22 cellular contexts compared by ENCODE assay signal in genomic region chr15:70375586-70375985, GRCh38.
DNase-seq lines count a peak whose midpoint lies in the region; ATAC-seq and TF ChIP-seq lines count a peak whose summit lies in the region.
"Had no signal": no experiment of that assay in that cellular context is flagged by ENCODE, and none has a peak within 500 bp of the region (broad histone marks: within the 10 kb centered on the region; RNA-seq: fewer than 3 reads in every experiment).

No MANE protein-coding gene starts in this region.

- in situ Hi-C loops in ACHN (cut with HindIII; ENCODE audit: low pct_ligation_motif_present, low pct_unique_long_range_greater_than_20kb, low sequenced_read_pairs): no loop called here

- CTCF ChIA-PET in WTC11 (lab: Charles Lee): interaction anchor here (0.5 to 3.5 kb wide), 5 partner anchors 13 to 910 kb away, joined by 3 to 14 read pairs (median 5); no protein-coding TSS in a partner anchor

- peak overlapping the region; percentile 80 for H3K4me3 Mint-ChIP-seq in WTC11
- H3K4me3 Mint-ChIP-seq: activated naive CD4-positive, alpha-beta T cell treated with anti-CD3 and anti-CD28 coated beads for 36 hours; B cell had no signal

- POLR2A ChIA-PET in WTC11 (lab: Charles Lee): no interaction called here

- TF ChIP-seq CTCF in WTC11 (IDR thresholded peaks at IDR 0.05): no peak

- ATAC-seq in WTC11 (no peak), HG03097 (IDR thresholded peaks at IDR 0.05; ENCODE audit: low FRiP score, unreplicated experiment) (no peak)
- ATAC-seq: GM12878 had no signal

- H3K36me3 Mint-ChIP-seq in WTC11: no peaks in the 10 kb centered on the region

- H3K27me3 Mint-ChIP-seq in WTC11 (ENCODE audit: low read depth): peaks cover 7% of the 10 kb centered on the region; the same call in 1 of the 2 replicates

- H3K4me3 ChIP-seq in iPS-15b (ENCODE audit: low read depth, low read length): peak overlapping the region; percentile 48
- H3K4me3 ChIP-seq in skeletal muscle satellite cell (ENCODE audit: low read length): no peak overlapping the region
- H3K4me3 ChIP-seq: GM12878, lung, stomach, transverse colon had no signal

- H3K27me3 ChIP-seq in iPS-15b (ENCODE audit: control insufficient read depth, insufficient read depth, low read length): peaks cover 9% of the 10 kb centered on the region
- H3K27me3 ChIP-seq in skeletal muscle satellite cell (ENCODE audit: control insufficient read depth, insufficient read depth, low read length): peaks cover 6% of the 10 kb centered on the region
- H3K27me3 ChIP-seq: stomach had no signal

- H3K36me3 ChIP-seq in iPS-15b (ENCODE audit: control insufficient read depth, insufficient read depth, low read length) (no peaks in the 10 kb centered on the region), skeletal muscle satellite cell (ENCODE audit: insufficient read depth, low read length) (no peaks in the 10 kb centered on the region)
- H3K36me3 ChIP-seq: stomach, transverse colon had no signal

- H3K4me1 ChIP-seq in iPS-15b (ENCODE audit: control insufficient read depth, insufficient read depth, low read length) (peaks cover 4% of the 10 kb centered on the region), skeletal muscle satellite cell (ENCODE audit: control insufficient read depth, insufficient read depth, low read length) (peaks cover 31% of the 10 kb centered on the region)

- DNase-seq in NCI-H82 (lab: John Stamatoyannopoulos, UW) (peak; percentile 31), NCI-H82 treated with DMSO at 0.1 percent for 48 hours (lab: John Stamatoyannopoulos, UW; ENCODE audit: unreplicated experiment) (no peak), WTC11 (ENCODE audit: low spot score) (no peak), globus pallidus (ENCODE audit: low spot score) (no peak), ACHN (no peak)
- DNase-seq: activated CD4-positive, alpha-beta T cell treated with anti-CD3 and anti-CD28 coated beads, Interleukin-2, amount 50 U/mL, for 48 hours; activated CD4-positive, CD25-positive, alpha-beta regulatory T cell; activated naive CD4-positive, alpha-beta T cell treated with anti-CD3 and anti-CD28 coated beads for 36 hours; caudate nucleus; hippocampal formation; IMR-90; kidney; NCI-H1436; SW 1271; transverse colon had no signal

- H3K9me3 ChIP-seq in iPS-15b (ENCODE audit: control insufficient read depth, insufficient read depth, low read length) (no peaks in the 10 kb centered on the region), skeletal muscle satellite cell (replicated peaks; ENCODE audit: low read length) (no peaks in the 10 kb centered on the region)
- H3K9me3 ChIP-seq: stomach, transverse colon had no signal

- peaks cover 12% of the 10 kb centered on the region; the same call in 1 of the 2 replicates for H3K9me3 Mint-ChIP-seq in WTC11
- H3K9me3 Mint-ChIP-seq: activated naive CD4-positive, alpha-beta T cell treated with anti-CD3 and anti-CD28 coated beads for 36 hours had no signal

- H3K9ac ChIP-seq in iPS-15b (ENCODE audit: low read depth, low read length) (no peak overlapping the region), skeletal muscle satellite cell (ENCODE audit: low read depth, low read length) (no peak overlapping the region)

- peaks cover 34% of the 10 kb centered on the region for H3K4me1 Mint-ChIP-seq in WTC11

- H3K27ac Mint-ChIP-seq in WTC11: no peak overlapping the region
- H3K27ac Mint-ChIP-seq: activated naive CD4-positive, alpha-beta T cell treated with anti-CD3 and anti-CD28 coated beads for 36 hours; B cell had no signal

- peak overlapping the region; percentile 48 for H3K4me2 ChIP-seq in skeletal muscle satellite cell (ENCODE audit: low read length)

TF ChIP-seq in WTC11, 78 proteins besides CTCF, POLR2A, EP300 and RAD21:
- TF ChIP-seq NFYB (CRISPR knock-in tag; conservative IDR thresholded peaks at IDR 0.05; ENCODE audit: low read depth) (no peak), USF1 (CRISPR knock-in tag; IDR thresholded peaks at IDR 0.05) (no peak), MAX (CRISPR knock-in tag; IDR thresholded peaks at IDR 0.05) (no peak), ZNF219 (CRISPR knock-in tag; IDR thresholded peaks at IDR 0.05; ENCODE audit: borderline replicate concordance) (no peak), E2F1 (CRISPR knock-in tag; IDR thresholded peaks at IDR 0.05) (no peak), NFATC4 (CRISPR knock-in tag; IDR thresholded peaks at IDR 0.05) (no peak), SMAD3 (CRISPR knock-in tag; IDR thresholded peaks at IDR 0.05; ENCODE audit: borderline replicate concordance) (no peak)
TF ChIP-seq in WTC11: peak in this region for 0.
